In the genomic region with DNA sequence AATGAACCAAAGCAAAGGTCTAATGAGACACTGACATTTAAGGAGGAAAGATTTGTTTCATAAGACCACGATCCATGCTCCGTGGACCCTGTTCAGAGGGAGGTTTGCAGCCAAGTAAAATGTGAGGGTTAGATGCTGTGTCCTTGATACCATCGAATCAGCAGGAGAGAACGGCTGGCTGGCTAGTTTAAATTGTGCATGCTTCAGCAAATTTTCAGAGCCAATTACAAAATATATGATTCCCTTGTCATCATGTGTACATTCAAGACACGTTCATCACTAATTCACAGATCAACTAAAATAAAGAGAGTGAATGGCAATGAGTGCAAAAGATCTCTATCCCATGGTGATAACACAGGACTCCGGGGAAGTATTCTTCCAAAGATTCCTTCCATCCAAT, we compare ENCODE assay signal across 2 cellular contexts.
TF ChIP-seq lines count a peak whose summit lies in the region.

No MANE protein-coding gene starts in this region.

TF ChIP-seq in HepG2, 621 proteins besides CTCF, POLR2A, EP300 and RAD21:
- TF ChIP-seq, protein P1, sequence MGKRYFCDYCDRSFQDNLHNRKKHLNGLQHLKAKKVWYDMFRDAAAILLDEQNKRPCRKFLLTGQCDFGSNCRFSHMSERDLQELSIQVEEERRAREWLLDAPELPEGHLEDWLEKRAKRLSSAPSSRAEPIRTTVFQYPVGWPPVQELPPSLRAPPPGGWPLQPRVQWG (CRISPR knock-in tag; IDR thresholded peaks at IDR 0.05; ENCODE audit: borderline replicate concordance, low read depth), result no peak
- TF ChIP-seq RFXAP (CRISPR knock-in tag; IDR thresholded peaks at IDR 0.05; ENCODE audit: borderline replicate concordance) (no peak), PHF20 (CRISPR knock-in tag; IDR thresholded peaks at IDR 0.05) (no peak), KAT2B (IDR thresholded peaks at IDR 0.05; ENCODE audit: borderline replicate concordance, low read depth, low read length) (no peak), HNRNPL (IDR thresholded peaks at IDR 0.05; ENCODE audit: low read depth, low read length) (no peak), MAFF (IDR thresholded peaks at IDR 0.05; ENCODE audit: low read depth, low read length) (peak; percentile 33; the same call in 1 of the 2 replicates), POGZ (CRISPR knock-in tag; IDR thresholded peaks at IDR 0.05) (no peak), SALL2 (CRISPR knock-in tag; IDR thresholded peaks at IDR 0.05) (no peak), WIZ (CRISPR knock-in tag; IDR thresholded peaks at IDR 0.05) (no peak), BCL6 (CRISPR knock-in tag; IDR thresholded peaks at IDR 0.05) (no peak), PHF21A (CRISPR knock-in tag; IDR thresholded peaks at IDR 0.05) (no peak), NR1H2 (CRISPR knock-in tag; IDR thresholded peaks at IDR 0.05; ENCODE audit: borderline replicate concordance, low read depth) (no peak), ZNF326 (CRISPR knock-in tag; IDR thresholded peaks at IDR 0.05; ENCODE audit: borderline replicate concordance) (no peak), ZNF251 (CRISPR knock-in tag; IDR thresholded peaks at IDR 0.05) (no peak), MAFK (conservative IDR thresholded peaks at IDR 0.05 in 1 of 2, IDR thresholded peaks at IDR 0.05 in 1 of 2; ENCODE audit: low read length in 2 of 2) (peak; percentile 65 to 80), MIXL1 (CRISPR knock-in tag; IDR thresholded peaks at IDR 0.05) (no peak)
- TF ChIP-seq, protein P2, sequence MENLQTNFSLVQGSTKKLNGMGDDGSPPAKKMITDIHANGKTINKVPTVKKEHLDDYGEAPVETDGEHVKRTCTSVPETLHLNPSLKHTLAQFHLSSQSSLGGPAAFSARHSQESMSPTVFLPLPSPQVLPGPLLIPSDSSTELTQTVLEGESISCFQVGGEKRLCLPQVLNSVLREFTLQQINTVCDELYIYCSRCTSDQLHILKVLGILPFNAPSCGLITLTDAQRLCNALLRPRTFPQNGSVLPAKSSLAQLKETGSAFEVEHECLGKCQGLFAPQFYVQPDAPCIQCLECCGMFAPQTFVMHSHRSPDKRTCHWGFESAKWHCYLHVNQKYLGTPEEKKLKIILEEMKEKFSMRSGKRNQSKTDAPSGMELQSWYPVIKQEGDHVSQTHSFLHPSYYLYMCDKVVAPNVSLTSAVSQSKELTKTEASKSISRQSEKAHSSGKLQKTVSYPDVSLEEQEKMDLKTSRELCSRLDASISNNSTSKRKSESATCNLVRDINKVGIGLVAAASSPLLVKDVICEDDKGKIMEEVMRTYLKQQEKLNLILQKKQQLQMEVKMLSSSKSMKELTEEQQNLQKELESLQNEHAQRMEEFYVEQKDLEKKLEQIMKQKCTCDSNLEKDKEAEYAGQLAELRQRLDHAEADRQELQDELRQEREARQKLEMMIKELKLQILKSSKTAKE (CRISPR knock-in tag; IDR thresholded peaks at IDR 0.05; ENCODE audit: borderline replicate concordance), result no peak
TF ChIP-seq in HepG2: peak in this region for 2.

TF ChIP-seq in H1, 55 proteins besides CTCF, POLR2A, EP300 and RAD21:
- TF ChIP-seq CREB1 (IDR thresholded peaks at IDR 0.05) (no peak), TCF12 (IDR thresholded peaks at IDR 0.05; ENCODE audit: low read depth, low read length) (no peak), TAF1 (IDR thresholded peaks at IDR 0.05; ENCODE audit: low read depth, low read length) (no peak), FOSL1 (IDR thresholded peaks at IDR 0.05; ENCODE audit: insufficient read depth, low read depth, low read length) (no peak), RNF2 (IDR thresholded peaks at IDR 0.05; ENCODE audit: borderline replicate concordance, low read depth, low read length, missing control alignments, poor library complexity, severe bottlenecking) (no peak), SIX5 (IDR thresholded peaks at IDR 0.05; ENCODE audit: low read depth, low read length) (no peak), NRF1 (IDR thresholded peaks at IDR 0.05; ENCODE audit: low read depth, low read length) (no peak), SRF (IDR thresholded peaks at IDR 0.05; ENCODE audit: low read depth, low read length) (no peak), JUN (IDR thresholded peaks at IDR 0.05; ENCODE audit: low read depth, low read length) (no peak), CHD1 (IDR thresholded peaks at IDR 0.05; ENCODE audit: low read depth, low read length) (no peak), JUND (IDR thresholded peaks at IDR 0.05; ENCODE audit: low read length) (no peak), CHD2 (IDR thresholded peaks at IDR 0.05; ENCODE audit: low read length) (no peak)
- TF ChIP-seq, protein P3, sequence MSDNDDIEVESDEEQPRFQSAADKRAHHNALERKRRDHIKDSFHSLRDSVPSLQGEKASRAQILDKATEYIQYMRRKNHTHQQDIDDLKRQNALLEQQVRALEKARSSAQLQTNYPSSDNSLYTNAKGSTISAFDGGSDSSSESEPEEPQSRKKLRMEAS (IDR thresholded peaks at IDR 0.05), result no peak
